In the genomic region with DNA sequence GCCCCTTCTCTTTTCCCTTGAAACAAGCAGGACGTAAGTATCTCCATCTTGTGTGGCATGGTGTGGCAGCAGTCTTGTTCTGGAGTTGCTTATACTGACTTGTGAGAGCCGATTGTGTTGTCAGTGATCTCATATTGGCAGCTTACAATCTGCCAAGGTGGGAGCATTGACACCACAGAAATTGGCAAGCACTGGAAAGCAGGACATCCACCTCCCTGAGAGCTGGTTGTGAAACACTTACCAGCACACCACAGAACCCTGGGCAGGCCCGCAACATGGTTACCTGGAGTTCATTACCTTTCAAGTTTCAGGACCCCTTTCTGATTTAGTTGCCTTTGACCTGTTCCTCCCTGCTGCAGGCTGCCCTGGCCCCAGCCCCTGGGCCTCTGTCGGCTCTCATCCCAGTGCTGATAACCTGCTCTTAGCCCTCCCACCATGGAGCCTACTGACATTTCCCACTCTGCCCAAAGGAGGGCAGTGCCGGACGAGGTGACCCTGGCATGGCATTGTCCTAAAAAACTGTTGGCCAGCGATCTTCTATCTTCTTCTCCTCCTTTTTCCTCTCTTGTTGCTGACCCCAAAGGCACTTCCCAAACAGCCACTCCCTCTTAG, we compare ENCODE assay signal across 19 cellular contexts. TPM values are rescaled to one million over a fixed set of nuclear protein-coding genes. Genes with fewer than 3 reads are reported as not detected.
DNase-seq lines count a peak whose midpoint lies in the region; ATAC-seq and TF ChIP-seq lines count a peak whose summit lies in the region.
"Had no signal": no experiment of that assay in that cellular context is flagged by ENCODE, and none has a peak within 500 bp of the region (broad histone marks: within the 10 kb centered on the region; RNA-seq: fewer than 3 reads in every experiment).

No MANE protein-coding gene starts in this region.

- no TSS peak for BruUV-seq in OCI-LY7 (replicated peaks; lab: Mats Ljungman, UMichigan)

- no peaks in the 10 kb centered on the region for H3K9me2 ChIP-seq in OCI-LY7 (ENCODE audit: insufficient read depth, low read length)

- H3K9me3 ChIP-seq in OCI-LY7 (ENCODE audit: low read length), result no peaks in the 10 kb centered on the region
- no peaks in the 10 kb centered on the region for H3K9me3 ChIP-seq in suprapubic skin
- no peaks in the 10 kb centered on the region for H3K9me3 ChIP-seq in vagina
- H3K9me3 ChIP-seq: ascending aorta, left lung had no signal

- H3K27ac Mint-ChIP-seq in activated T-cell treated with anti-CD3 and anti-CD28 coated beads, Interleukin-2, amount 50 U/mL, for 24 hours, result no peak overlapping the region
- H3K27ac Mint-ChIP-seq: nephron; stimulated activated naive CD8-positive, alpha-beta T cell treated with anti-CD3 and anti-CD28 coated beads, Interleukin-15, amount 100 ng/mL, for 72 hours had no signal

- H3K4me3 Mint-ChIP-seq in activated T-cell treated with anti-CD3 and anti-CD28 coated beads, Interleukin-2, amount 50 U/mL, for 24 hours, result no peak overlapping the region
- H3K4me3 Mint-ChIP-seq: nephron; stimulated activated naive CD8-positive, alpha-beta T cell treated with anti-CD3 and anti-CD28 coated beads, Interleukin-15, amount 100 ng/mL, for 72 hours had no signal

- no peaks in the 10 kb centered on the region for H3K9me3 Mint-ChIP-seq in activated T-cell treated with anti-CD3 and anti-CD28 coated beads, Interleukin-2, amount 50 U/mL, for 24 hours
- H3K9me3 Mint-ChIP-seq: nephron; stimulated activated naive CD8-positive, alpha-beta T cell treated with anti-CD3 and anti-CD28 coated beads, Interleukin-15, amount 100 ng/mL, for 72 hours had no signal

- no peak for TF ChIP-seq EP300 in suprapubic skin (IDR thresholded peaks at IDR 0.05)

- H3K36me3 Mint-ChIP-seq in activated T-cell treated with anti-CD3 and anti-CD28 coated beads, Interleukin-2, amount 50 U/mL, for 24 hours (ENCODE audit: low read depth), result no peaks in the 10 kb centered on the region

- H2AFZ ChIP-seq in OCI-LY7 (ENCODE audit: low read length), result no peak overlapping the region

- WGBS in suprapubic skin, result 82% methylated on average over 7 of the region's 7 CpGs

- POLR2A ChIA-PET in OCI-LY7 (lab: Charles Lee), result no interaction called here

- no peak overlapping the region for H3K4me3 ChIP-seq in OCI-LY7 (ENCODE audit: low read depth, low read length, poor library complexity, severe bottlenecking)
- no peak overlapping the region for H3K4me3 ChIP-seq in suprapubic skin
- H3K4me3 ChIP-seq in vagina, result no peak overlapping the region
- H3K4me3 ChIP-seq: ascending aorta, left lung had no signal

- intact Hi-C loops in OCI-LY7 (cut with micrococcal nuclease; ENCODE audit: unreplicated experiment), result no loop called here
- intact Hi-C loops in vagina (cut with DNase I), result no loop called here

- TF ChIP-seq CTCF in OCI-LY7 (conservative IDR thresholded peaks at IDR 0.05; ENCODE audit: low read length) (0 out of 2 replicates have a peak, but pooled peaks have one; percentile 23), suprapubic skin (IDR thresholded peaks at IDR 0.05) (no peak), vagina (IDR thresholded peaks at IDR 0.05) (no peak)

- CTCF ChIA-PET in OCI-LY7 (lab: Charles Lee; ENCODE audit: unreplicated experiment), result no interaction called here

- no peak for ATAC-seq in GM18511 (IDR thresholded peaks at IDR 0.05; ENCODE audit: unreplicated experiment)
- ATAC-seq: left lung; stimulated activated naive CD8-positive, alpha-beta T cell treated with anti-CD3 and anti-CD28 coated beads, Interleukin-15, amount 100 ng/mL, for 72 hours had no signal

- H3K4me1 ChIP-seq in OCI-LY7 (ENCODE audit: insufficient read depth, low read length, poor library complexity, severe bottlenecking), result no peaks in the 10 kb centered on the region
- H3K4me1 ChIP-seq in suprapubic skin, result peaks cover 6% of the 10 kb centered on the region
- no peaks in the 10 kb centered on the region for H3K4me1 ChIP-seq in vagina
- H3K4me1 ChIP-seq: ascending aorta, left lung had no signal

- H3K4me2 ChIP-seq in OCI-LY7 (ENCODE audit: low read length), result no peak overlapping the region

- H3K79me2 ChIP-seq in OCI-LY7 (ENCODE audit: insufficient read depth, low read depth, low read length), result no peaks in the 10 kb centered on the region

- H3K27me3 Mint-ChIP-seq in activated T-cell treated with anti-CD3 and anti-CD28 coated beads, Interleukin-2, amount 50 U/mL, for 24 hours, result no peaks in the 10 kb centered on the region
- H3K27me3 Mint-ChIP-seq: stimulated activated naive CD8-positive, alpha-beta T cell treated with anti-CD3 and anti-CD28 coated beads, Interleukin-15, amount 100 ng/mL, for 72 hours had no signal

- DNase-seq in activated T-cell treated with anti-CD3 and anti-CD28 coated beads, Interleukin-2, amount 50 U/mL, for 24 hours, result peak; percentile 20
- DNase-seq in activated T-cell treated with anti-CD3 and anti-CD28 coated beads, Interleukin-2, amount 50 U/mL, for 1 hour, result no peak
- DNase-seq in OCI-LY7 (ENCODE audit: low spot score) (no peak), iPS DF 19.7 (ENCODE audit: low read depth, low spot score) (peak; percentile 9), suprapubic skin (ENCODE audit: low spot score in 2 of 2) (peak; percentile 45 to 49), 8988T (no peak), vagina (ENCODE audit: extremely low spot score in 2 of 2) (no peak)
- DNase-seq: activated CD4-positive, alpha-beta T cell treated with anti-CD3 and anti-CD28 coated beads, Interleukin-2, amount 50 U/mL, for 48 hours; Calu3; left lung; NCI-H1105 treated with DMSO at 0.1 percent for 48 hours; NCI-H226; small intestine; stimulated activated naive CD8-positive, alpha-beta T cell treated with anti-CD3 and anti-CD28 coated beads, Interleukin-15, amount 100 ng/mL, for 72 hours; T-helper 1 cell had no signal

- no peak overlapping the region for H3K27ac ChIP-seq in OCI-LY7 (ENCODE audit: low read depth, low read length, poor library complexity, severe bottlenecking)
- no peak overlapping the region for H3K27ac ChIP-seq in suprapubic skin
- H3K27ac ChIP-seq in vagina, result no peak overlapping the region
- H3K27ac ChIP-seq: ascending aorta, left lung had no signal

- H3K27me3 ChIP-seq in suprapubic skin (peaks cover 6% of the 10 kb centered on the region), vagina (no peaks in the 10 kb centered on the region)
- H3K27me3 ChIP-seq: ascending aorta had no signal

- H3K4me1 Mint-ChIP-seq in activated T-cell treated with anti-CD3 and anti-CD28 coated beads, Interleukin-2, amount 50 U/mL, for 24 hours (ENCODE audit: low read depth), result no peaks in the 10 kb centered on the region
- H3K4me1 Mint-ChIP-seq: nephron; stimulated activated naive CD8-positive, alpha-beta T cell treated with anti-CD3 and anti-CD28 coated beads, Interleukin-15, amount 100 ng/mL, for 72 hours had no signal

- H3K36me3 ChIP-seq in OCI-LY7 (ENCODE audit: insufficient read depth, low read length) (no peaks in the 10 kb centered on the region), suprapubic skin (no peaks in the 10 kb centered on the region), vagina (no peaks in the 10 kb centered on the region)
- H3K36me3 ChIP-seq: ascending aorta, left lung had no signal

- H4K20me1 ChIP-seq in OCI-LY7 (ENCODE audit: insufficient read depth, low read length), result no peaks in the 10 kb centered on the region

- TF ChIP-seq POLR2A in suprapubic skin (IDR thresholded peaks at IDR 0.05), result no peak
- TF ChIP-seq POLR2A in vagina (IDR thresholded peaks at IDR 0.05), result no peak

RNA-seq across cellular contexts. Expression of gene ATP2B2, which starts 10.6 kb away (rescaled TPM):
- not detected in 2 replicates for total RNA-seq in OCI-LY7 (2014; rRNA removed; shearing (Covaris generic))
- total RNA-seq in OCI-LY7 (2022), result 0.06 TPM in 1 of 2 replicates, not detected in the other
- total RNA-seq in suprapubic skin, result 1 to 10 TPM in 2 of 4 donors, under 1 TPM in 1, not detected in 1; 0.86 to 2.2 (median 1.0) TPM
- 0.25 TPM for total RNA-seq in vagina
- total RNA-seq: ascending aorta, Calu3, dermis microvascular lymphatic vessel endothelial cell had no signal

Comparison
In these comparisons a context has a peak if more than half of its experiments do, and no peak if none do; other contexts are left out.
1. DNase-seq: peak in activated T-cell treated with anti-CD3 and anti-CD28 coated beads, Interleukin-2, amount 50 U/mL, for 24 hours (single experiment), iPS DF 19.7 (single experiment) and suprapubic skin (2 of 2); none in activated T-cell treated with anti-CD3 and anti-CD28 coated beads, Interleukin-2, amount 50 U/mL, for 1 hour (single experiment), OCI-LY7 (single experiment), 8988T (single experiment) and vagina (0 of 2).